In the genomic region with DNA sequence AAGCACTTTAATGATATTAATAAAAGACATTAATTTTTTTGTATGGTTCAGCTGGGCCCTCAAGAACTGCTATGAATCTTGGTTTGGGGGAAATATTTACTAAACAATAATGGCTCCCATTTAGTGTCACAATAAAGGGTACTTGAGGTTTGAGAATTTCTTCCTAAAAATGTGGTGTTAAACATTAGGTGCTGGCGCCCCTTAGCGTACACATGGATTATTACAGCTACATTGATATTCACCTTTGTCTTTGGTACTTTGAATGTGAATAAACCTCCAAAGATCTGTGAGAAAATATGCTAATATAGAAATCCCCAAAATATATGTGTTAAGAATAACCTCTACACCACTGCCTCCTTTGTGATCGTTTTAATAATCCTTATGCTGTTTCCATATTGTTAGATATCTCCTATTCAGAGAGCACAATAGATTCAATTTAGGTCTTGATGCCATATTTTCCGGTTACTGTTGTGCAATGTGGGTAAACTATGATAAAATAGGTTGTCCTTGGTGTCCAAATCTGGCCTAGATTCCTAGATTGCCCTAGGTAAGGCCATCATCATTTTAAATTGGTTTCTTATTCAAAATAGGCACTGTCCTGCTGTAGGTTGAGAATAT, we compare ENCODE assay signal across 1 cellular context.
TF ChIP-seq lines count a peak whose summit lies in the region.

No MANE protein-coding gene starts in this region.

TF ChIP-seq in GM12878, 131 proteins besides CTCF, POLR2A, EP300 and RAD21 (continued from another document):
- TF ChIP-seq, protein P1, sequence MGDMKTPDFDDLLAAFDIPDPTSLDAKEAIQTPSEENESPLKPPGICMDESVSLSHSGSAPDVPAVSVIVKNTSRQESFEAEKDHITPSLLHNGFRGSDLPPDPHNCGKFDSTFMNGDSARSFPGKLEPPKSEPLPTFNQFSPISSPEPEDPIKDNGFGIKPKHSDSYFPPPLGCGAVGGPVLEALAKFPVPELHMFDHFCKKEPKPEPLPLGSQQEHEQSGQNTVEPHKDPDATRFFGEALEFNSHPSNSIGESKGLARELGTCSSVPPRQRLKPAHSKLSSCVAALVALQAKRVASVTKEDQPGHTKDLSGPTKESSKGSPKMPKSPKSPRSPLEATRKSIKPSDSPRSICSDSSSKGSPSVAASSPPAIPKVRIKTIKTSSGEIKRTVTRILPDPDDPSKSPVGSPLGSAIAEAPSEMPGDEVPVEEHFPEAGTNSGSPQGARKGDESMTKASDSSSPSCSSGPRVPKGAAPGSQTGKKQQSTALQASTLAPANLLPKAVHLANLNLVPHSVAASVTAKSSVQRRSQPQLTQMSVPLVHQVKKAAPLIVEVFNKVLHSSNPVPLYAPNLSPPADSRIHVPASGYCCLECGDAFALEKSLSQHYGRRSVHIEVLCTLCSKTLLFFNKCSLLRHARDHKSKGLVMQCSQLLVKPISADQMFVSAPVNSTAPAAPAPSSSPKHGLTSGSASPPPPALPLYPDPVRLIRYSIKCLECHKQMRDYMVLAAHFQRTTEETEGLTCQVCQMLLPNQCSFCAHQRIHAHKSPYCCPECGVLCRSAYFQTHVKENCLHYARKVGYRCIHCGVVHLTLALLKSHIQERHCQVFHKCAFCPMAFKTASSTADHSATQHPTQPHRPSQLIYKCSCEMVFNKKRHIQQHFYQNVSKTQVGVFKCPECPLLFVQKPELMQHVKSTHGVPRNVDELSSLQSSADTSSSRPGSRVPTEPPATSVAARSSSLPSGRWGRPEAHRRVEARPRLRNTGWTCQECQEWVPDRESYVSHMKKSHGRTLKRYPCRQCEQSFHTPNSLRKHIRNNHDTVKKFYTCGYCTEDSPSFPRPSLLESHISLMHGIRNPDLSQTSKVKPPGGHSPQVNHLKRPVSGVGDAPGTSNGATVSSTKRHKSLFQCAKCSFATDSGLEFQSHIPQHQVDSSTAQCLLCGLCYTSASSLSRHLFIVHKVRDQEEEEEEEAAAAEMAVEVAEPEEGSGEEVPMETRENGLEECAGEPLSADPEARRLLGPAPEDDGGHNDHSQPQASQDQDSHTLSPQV (IDR thresholded peaks at IDR 0.05): 0 out of 2 replicates have a peak, but pooled peaks have one; percentile 32
